10 cellular contexts compared by ENCODE assay signal in genomic region chr20:1373614-1374013, GRCh38. TPM values are rescaled to one million over a fixed set of nuclear protein-coding genes. Genes with fewer than 3 reads are reported as not detected.
DNase-seq lines count a peak whose midpoint lies in the region; ATAC-seq and TF ChIP-seq lines count a peak whose summit lies in the region.
"Had no signal": no experiment of that assay in that cellular context is flagged by ENCODE, and none has a peak within 500 bp of the region (broad histone marks: within the 10 kb centered on the region; RNA-seq: fewer than 3 reads in every experiment).

No MANE protein-coding gene starts in this region.

- DNase-seq in T-helper 17 cell (no peak), globus pallidus (ENCODE audit: low spot score) (peak; percentile 97), trophoblast cell (no peak), HK-2 (ENCODE audit: unreplicated experiment) (no peak), SW480 (ENCODE audit: low spot score) (no peak)
- DNase-seq: NCI-H1930; stimulated activated CD4-positive, alpha-beta T cell treated with anti-CD3 and anti-CD28 coated beads, Interleukin-4, amount 100 ng/mL, for 1 hour; stimulated activated naive CD8-positive, alpha-beta T cell treated with anti-CD3 and anti-CD28 coated beads, Interleukin-15, amount 100 ng/mL, for 72 hours had no signal

- H3K4me1 ChIP-seq in trophoblast cell (ENCODE audit: control insufficient read depth in 1 of 2, insufficient read depth in 2 of 2, low read length in 2 of 2) = peaks cover 16 to 22% of the 10 kb centered on the region in 2 experiments

- H3K27ac ChIP-seq in C4-2B = peak overlapping the region; percentile 11; the same call in 1 of the 2 replicates
- no peak overlapping the region for H3K27ac ChIP-seq in trophoblast cell (ENCODE audit: low read depth, low read length)

- no peak overlapping the region for H3K18ac ChIP-seq in trophoblast cell (ENCODE audit: low read length)

- peaks cover 5% of the 10 kb centered on the region for H3K36me3 Mint-ChIP-seq in T-helper 17 cell (ENCODE audit: low read depth)

- H2AFZ ChIP-seq in trophoblast cell (ENCODE audit: insufficient read depth, low read length, poor library complexity) = no peak overlapping the region

- H3K79me2 ChIP-seq in trophoblast cell (ENCODE audit: control insufficient read depth, insufficient read depth, low read length, poor library complexity) = peaks cover 4% of the 10 kb centered on the region

- H3K4me2 ChIP-seq in trophoblast cell (ENCODE audit: low read length) = no peak overlapping the region

- peaks cover 5% of the 10 kb centered on the region for H3K79me1 ChIP-seq in trophoblast cell (ENCODE audit: low read length)

- H3K14ac ChIP-seq in trophoblast cell (ENCODE audit: low read length) = no peak overlapping the region

- WGBS in trophoblast cell (ENCODE audit: extremely low coverage, insufficient coverage, insufficient read length) = no CpG with 5 or more reads among the region's 4 CpGs

- H3K27me3 Mint-ChIP-seq in T-helper 17 cell = no peaks in the 10 kb centered on the region
- H3K27me3 Mint-ChIP-seq: stimulated activated naive CD8-positive, alpha-beta T cell treated with anti-CD3 and anti-CD28 coated beads, Interleukin-15, amount 100 ng/mL, for 72 hours had no signal

- H3K9me3 ChIP-seq in T-helper 17 cell (ENCODE audit: control insufficient read depth, low read length, poor library complexity, severe bottlenecking) (no peaks in the 10 kb centered on the region), trophoblast cell (ENCODE audit: insufficient read depth, low read depth, low read length) (no peaks in the 10 kb centered on the region)

- peak overlapping the region; percentile 38 for H3K9ac ChIP-seq in trophoblast cell (ENCODE audit: low read length)

- no peak overlapping the region for H2BK120ac ChIP-seq in trophoblast cell (ENCODE audit: insufficient read depth, low read length, poor library complexity)

- H3K4me1 Mint-ChIP-seq in T-helper 17 cell = peaks cover 37% of the 10 kb centered on the region

- H4K8ac ChIP-seq in trophoblast cell (ENCODE audit: low read depth, low read length) = no peak overlapping the region

- no peak overlapping the region for H2BK5ac ChIP-seq in trophoblast cell (ENCODE audit: low read depth, low read length, poor library complexity)

- no peak overlapping the region for H3K23ac ChIP-seq in trophoblast cell (ENCODE audit: low read length)

- no peak overlapping the region for H3K4me3 Mint-ChIP-seq in T-helper 17 cell
- H3K4me3 Mint-ChIP-seq: stimulated activated naive CD8-positive, alpha-beta T cell treated with anti-CD3 and anti-CD28 coated beads, Interleukin-15, amount 100 ng/mL, for 72 hours had no signal

- no peak overlapping the region for H4K12ac ChIP-seq in trophoblast cell (ENCODE audit: low read depth, low read length)

- H4K91ac ChIP-seq in trophoblast cell (ENCODE audit: low read depth, low read length) = no peak overlapping the region

- no peak overlapping the region for H3K4me3 ChIP-seq in trophoblast cell (ENCODE audit: low read depth, low read length)

- H3K27ac Mint-ChIP-seq in T-helper 17 cell = peak overlapping the region; percentile 67

- no peak for TF ChIP-seq CTCF in C4-2B (conservative IDR thresholded peaks at IDR 0.05)

- peaks cover 18 to 30% of the 10 kb centered on the region in 2 experiments for H3K36me3 ChIP-seq in trophoblast cell (ENCODE audit: control insufficient read depth in 1 of 2, insufficient read depth in 2 of 2, low read length in 2 of 2)

- no peaks in the 10 kb centered on the region for H3K27me3 ChIP-seq in trophoblast cell (ENCODE audit: insufficient read depth, low read length)

- ATAC-seq in T-helper 17 cell (no peak), GM18858 (IDR thresholded peaks at IDR 0.05; ENCODE audit: unreplicated experiment) (no peak)
- ATAC-seq: stimulated activated naive CD8-positive, alpha-beta T cell treated with anti-CD3 and anti-CD28 coated beads, Interleukin-15, amount 100 ng/mL, for 72 hours had no signal

- H2AK5ac ChIP-seq in trophoblast cell (ENCODE audit: low read length) = no peak overlapping the region

- H3K4ac ChIP-seq in trophoblast cell (ENCODE audit: low read depth, low read length) = no peak overlapping the region

- no peak overlapping the region for H2BK12ac ChIP-seq in trophoblast cell (ENCODE audit: low read length)

RNA-seq across cellular contexts. Expression of gene FKBP1A, which starts 19.2 kb away (rescaled TPM):
- 100 to 1,000 TPM in 1 of 2 donors, 10 to 100 TPM in 1; 77.9 to 113 TPM for total RNA-seq in T-helper 17 cell
- polyA plus RNA-seq in trophoblast cell (2013) = 243 and 249 TPM in 2 replicates

RNA-seq across cellular contexts. Expression of gene SDCBP2, which starts 44.7 kb away (rescaled TPM):
- 1 to 10 TPM; 1.2 to 2.3 TPM for total RNA-seq in T-helper 17 cell
- 1.6 and 1.8 TPM in 2 replicates for polyA plus RNA-seq in trophoblast cell (2013)
